Comparison of ENCODE assay signal across 21 cellular contexts in genomic region chr17:68450391-68450790, GRCh38.
"Had no signal": no experiment of that assay in that cellular context is flagged by ENCODE, and none has a peak within 500 bp of the region (broad histone marks: within the 10 kb centered on the region; RNA-seq: fewer than 3 reads in every experiment).

No MANE protein-coding gene starts in this region.

- H3K27me3 Mint-ChIP-seq: activated naive CD4-positive, alpha-beta T cell treated with anti-CD3 and anti-CD28 coated beads, Interleukin-2, amount 50 U/mL, for 24 hours; stimulated activated memory B cell treated with anti-CD40 and anti-IgM and Interleukin-4, amounts not matched to agents 10 μg/mL and 1 μg/mL and 100 μg/mL, for 72 hours; T-helper 17 cell had no signal

- H3K9me3 Mint-ChIP-seq: activated naive CD4-positive, alpha-beta T cell treated with anti-CD3 and anti-CD28 coated beads, Interleukin-2, amount 50 U/mL, for 24 hours; activated T-cell treated with anti-CD3 and anti-CD28 coated beads, Interleukin-2, amount 50 U/mL, for 72 hours; natural killer cell; stimulated activated memory B cell treated with anti-CD40 and anti-IgM and Interleukin-4, amounts not matched to agents 10 μg/mL and 1 μg/mL and 100 μg/mL, for 72 hours had no signal

- H2AFZ ChIP-seq: parathyroid adenoma had no signal

- H3K36me3 Mint-ChIP-seq: activated naive CD4-positive, alpha-beta T cell treated with anti-CD3 and anti-CD28 coated beads, Interleukin-2, amount 50 U/mL, for 24 hours; natural killer cell had no signal

- H3K4me1 Mint-ChIP-seq: stimulated activated memory B cell treated with anti-CD40 and anti-IgM and Interleukin-4, amounts not matched to agents 10 μg/mL and 1 μg/mL and 100 μg/mL, for 72 hours had no signal

- H3K9me3 ChIP-seq: ascending aorta, esophagus muscularis mucosa, lower lobe of right lung, sigmoid colon, spleen, testis, upper lobe of left lung had no signal

- H3K9ac ChIP-seq: parathyroid adenoma had no signal

- DNase-seq: activated CD4-positive, alpha-beta T cell treated with anti-CD3 and anti-CD28 coated beads for 1 hour; activated CD8-positive, alpha-beta memory T cell treated with anti-CD3 and anti-CD28 coated beads, Interleukin-2, amount 50 U/mL, for 48 hours; activated effector memory CD4-positive, alpha-beta T cell treated with anti-CD3 and anti-CD28 coated beads, Interleukin-2, amount 50 U/mL, for 16 hours; activated T-cell treated with anti-CD3 and anti-CD28 coated beads, Interleukin-2, amount 50 U/mL, for 72 hours; effector CD4-positive, alpha-beta T cell; hippocampal formation; left colon; lower lobe of right lung; natural killer cell; sigmoid colon; spleen; stimulated activated CD4-positive, alpha-beta T cell treated with anti-CD3 and anti-CD28 coated beads, Interleukin-4, amount 100 ng/mL, for 4 hours; T-helper 17 cell; testis; WERI-Rb-1 had no signal

- H3K27ac ChIP-seq: ascending aorta, esophagus muscularis mucosa, lower lobe of right lung, parathyroid adenoma, sigmoid colon, spleen, testis, WERI-Rb-1 had no signal

- H3K36me3 ChIP-seq: WERI-Rb-1 had no signal

- H3K4me3 Mint-ChIP-seq: activated naive CD4-positive, alpha-beta T cell treated with anti-CD3 and anti-CD28 coated beads, Interleukin-2, amount 50 U/mL, for 24 hours; activated T-cell treated with anti-CD3 and anti-CD28 coated beads, Interleukin-2, amount 50 U/mL, for 72 hours; natural killer cell; stimulated activated memory B cell treated with anti-CD40 and anti-IgM and Interleukin-4, amounts not matched to agents 10 μg/mL and 1 μg/mL and 100 μg/mL, for 72 hours; T-helper 17 cell had no signal

- H3K4me3 ChIP-seq: ascending aorta, esophagus muscularis mucosa, lower lobe of right lung, sigmoid colon, spleen, testis, upper lobe of left lung had no signal

- H3K27ac Mint-ChIP-seq: activated naive CD4-positive, alpha-beta T cell treated with anti-CD3 and anti-CD28 coated beads, Interleukin-2, amount 50 U/mL, for 24 hours; activated T-cell treated with anti-CD3 and anti-CD28 coated beads, Interleukin-2, amount 50 U/mL, for 72 hours; stimulated activated memory B cell treated with anti-CD40 and anti-IgM and Interleukin-4, amounts not matched to agents 10 μg/mL and 1 μg/mL and 100 μg/mL, for 72 hours; T-helper 17 cell had no signal

- H3K27me3 ChIP-seq: ascending aorta, esophagus muscularis mucosa, sigmoid colon, spleen, testis, upper lobe of left lung had no signal
